10 cellular contexts compared by ENCODE assay signal in genomic region chr17:5077275-5077674, GRCh38. TPM values are rescaled to one million over a fixed set of nuclear protein-coding genes. Genes with fewer than 3 reads are reported as not detected.
DNase-seq lines count a peak whose midpoint lies in the region; ATAC-seq and TF ChIP-seq lines count a peak whose summit lies in the region.
"Not testable (repeated sequence)": the region's sequence is repeated elsewhere in the genome, so short reads cannot be mapped to it uniquely, and the experiment has no call there.
"Had no signal": no experiment of that assay in that cellular context is flagged by ENCODE, and none has a peak within 500 bp of the region (broad histone marks: within the 10 kb centered on the region; RNA-seq: fewer than 3 reads in every experiment).

No MANE protein-coding gene starts in this region.

- peak overlapping the region; percentile 73 for H3K4me3 Mint-ChIP-seq in activated CD8-positive, alpha-beta T cell treated with anti-CD3 and anti-CD28 coated beads for 36 hours

- not testable (repeated sequence) for H3K9ac ChIP-seq in BLaER1; adipocyte (ENCODE audit: low read length); mucosa of rectum (ENCODE audit: low read depth in 1 of 2, low read length in 2 of 2)

- peaks cover 14% of the 10 kb centered on the region for H3K36me3 Mint-ChIP-seq in activated CD8-positive, alpha-beta T cell treated with anti-CD3 and anti-CD28 coated beads for 36 hours (ENCODE audit: low read depth)

- intact Hi-C loops in activated CD8-positive, alpha-beta T cell treated with anti-CD3 and anti-CD28 coated beads for 36 hours (cut with micrococcal nuclease); esophagus squamous epithelium (cut with DNase I); tibial artery (cut with DNase I; ENCODE audit: low total_unique reads): not testable (repeated sequence)
- intact Hi-C loops in sigmoid colon (cut with DNase I) = loop anchor here (5.0 kb wide), 2 partner anchors 35 to 115 kb away; partner anchors contain the start of genes ZNF232 and ZNF594

- TF ChIP-seq CTCF in RWPE1 (conservative IDR thresholded peaks at IDR 0.05; ENCODE audit: low read depth); activated CD8-positive, alpha-beta T cell treated with anti-CD3 and anti-CD28 coated beads for 36 hours (IDR thresholded peaks at IDR 0.05); esophagus squamous epithelium (IDR thresholded peaks at IDR 0.05); sigmoid colon (IDR thresholded peaks at IDR 0.05); tibial artery (IDR thresholded peaks at IDR 0.05): not testable (repeated sequence)

- WGBS in esophagus squamous epithelium, 2 donors = 98% methylated on average over 17 to 21 of the region's 24 CpGs
- WGBS in sigmoid colon, 2 donors = 97 to 98% methylated on average over 24 of the region's 24 CpGs

- H3K4me1 Mint-ChIP-seq in activated CD8-positive, alpha-beta T cell treated with anti-CD3 and anti-CD28 coated beads for 36 hours (ENCODE audit: low read depth) = peaks cover 28% of the 10 kb centered on the region

- not testable (repeated sequence) for H3K27me3 Mint-ChIP-seq in activated CD8-positive, alpha-beta T cell treated with anti-CD3 and anti-CD28 coated beads for 36 hours

- TF ChIP-seq EP300 in sigmoid colon (IDR thresholded peaks at IDR 0.05) = not testable (repeated sequence)

- CTCF ChIA-PET in RWPE1 (lab: Yijun Ruan, JAX) = interaction anchor here (0.5 to 0.7 kb wide), 2 partner anchors 15 to 92 kb away, joined by 3 read pairs; no protein-coding TSS in a partner anchor
- CTCF ChIA-PET in activated CD8-positive, alpha-beta T cell treated with anti-CD3 and anti-CD28 coated beads for 36 hours (lab: Charles Lee) = interaction anchor here (1.4 to 1.5 kb wide), 2 partner anchors 15 to 46 kb away, joined by 4 to 5 read pairs; no protein-coding TSS in a partner anchor

- not testable (repeated sequence) for H3K27me3 ChIP-seq in BLaER1; adipocyte (replicated peaks; ENCODE audit: control insufficient read depth, insufficient read depth, low read length); esophagus squamous epithelium; mucosa of rectum (ENCODE audit: control insufficient read depth in 2 of 2, insufficient read depth in 2 of 2, low read length in 2 of 2); sigmoid colon; tibial artery

- H3K4me1 ChIP-seq in BLaER1 = peaks cover 24% of the 10 kb centered on the region
- H3K4me1 ChIP-seq in adipocyte (ENCODE audit: control insufficient read depth, insufficient read depth, low read length) = peaks cover 13% of the 10 kb centered on the region
- peaks cover 11 to 25% (median 13%) of the 10 kb centered on the region in 3 donors for H3K4me1 ChIP-seq in esophagus squamous epithelium
- peaks cover 8 to 12% of the 10 kb centered on the region in 2 donors for H3K4me1 ChIP-seq in mucosa of rectum (ENCODE audit: control insufficient read depth in 2 of 2, insufficient read depth in 2 of 2, low read length in 2 of 2)
- peaks cover 0 to 22% (median 14%) of the 10 kb centered on the region in 4 donors for H3K4me1 ChIP-seq in sigmoid colon
- H3K4me1 ChIP-seq in tibial artery = peaks cover 0 to 20% (median 11%) of the 10 kb centered on the region in 4 donors

- H3K36me3 ChIP-seq in BLaER1; adipocyte (ENCODE audit: control insufficient read depth, insufficient read depth, low read length, severe bottlenecking); mucosa of rectum (ENCODE audit: control insufficient read depth in 2 of 2, insufficient read depth in 2 of 2, low read length in 2 of 2); sigmoid colon; tibial artery: not testable (repeated sequence)
- H3K36me3 ChIP-seq in esophagus squamous epithelium = peaks cover 0 to 11% (median 0%) of the 10 kb centered on the region in 3 donors

- ATAC-seq in activated CD8-positive, alpha-beta T cell treated with anti-CD3 and anti-CD28 coated beads for 36 hours = not testable (repeated sequence)

- peak overlapping the region; percentile 73; the same call in 1 of the 2 replicates for H3K4me3 ChIP-seq in BLaER1
- H3K4me3 ChIP-seq in adipocyte (ENCODE audit: low read length) = peak overlapping the region; percentile 90
- H3K4me3 ChIP-seq in esophagus squamous epithelium = peak overlapping the region in 3 of 4 donors; percentile 74 to 89 (median 87)
- peak overlapping the region; percentile 91 to 97 for H3K4me3 ChIP-seq in mucosa of rectum (ENCODE audit: low read length in 2 of 2)
- H3K4me3 ChIP-seq in sigmoid colon = peak overlapping the region; percentile 72 to 92 (median 85)
- peak overlapping the region; percentile 76 to 90 for H3K4me3 ChIP-seq in tibial artery

- not testable (repeated sequence) for TF ChIP-seq POLR2A in esophagus squamous epithelium (IDR thresholded peaks at IDR 0.05); sigmoid colon (IDR thresholded peaks at IDR 0.05)

- H3K9me3 ChIP-seq in BLaER1 = peaks cover 16% of the 10 kb centered on the region
- not testable (repeated sequence) for H3K9me3 ChIP-seq in adipocyte (ENCODE audit: control insufficient read depth, low read length); esophagus squamous epithelium; mucosa of rectum (ENCODE audit: control insufficient read depth in 2 of 2, low read length in 2 of 2); sigmoid colon; tibial artery

- peak overlapping the region; percentile 85 for H3K27ac Mint-ChIP-seq in activated CD8-positive, alpha-beta T cell treated with anti-CD3 and anti-CD28 coated beads for 36 hours

- POLR2A ChIA-PET in RWPE1 (lab: Yijun Ruan, JAX; ENCODE audit: low non-redundant PET) = not testable (repeated sequence)
- POLR2A ChIA-PET in activated CD8-positive, alpha-beta T cell treated with anti-CD3 and anti-CD28 coated beads for 36 hours (lab: Charles Lee) = interaction anchor here (0.7 to 2.4 kb wide), 4 partner anchors 12 to 140 kb away, joined by 3 to 12 read pairs (median 3); no protein-coding TSS in a partner anchor

- H3K27ac ChIP-seq in BLaER1 = not testable (repeated sequence)
- peak overlapping the region; percentile 68; the same call in 1 of the 2 replicates for H3K27ac ChIP-seq in RWPE1
- H3K27ac ChIP-seq in esophagus squamous epithelium = peak overlapping the region; percentile 82 to 88 (median 85)
- H3K27ac ChIP-seq in mucosa of rectum (ENCODE audit: low read depth in 2 of 2, low read length in 2 of 2) = peak overlapping the region in 1 of 2 donors; percentile 90
- peak overlapping the region; percentile 80 to 86 (median 85) for H3K27ac ChIP-seq in sigmoid colon
- peak overlapping the region; percentile 77 to 88 for H3K27ac ChIP-seq in tibial artery

- not testable (repeated sequence) for H4K20me1 ChIP-seq in BLaER1

- not testable (repeated sequence) for H3K9me3 Mint-ChIP-seq in activated CD8-positive, alpha-beta T cell treated with anti-CD3 and anti-CD28 coated beads for 36 hours

- DNase-seq in RWPE1 (ENCODE audit: low spot score); activated CD8-positive, alpha-beta T cell treated with anti-CD3 and anti-CD28 coated beads for 36 hours; adipocyte (ENCODE audit: low read depth); esophagus squamous epithelium (lab: John Stamatoyannopoulos, UW); sigmoid colon; tibial artery: not testable (repeated sequence)

- H3K4me2 ChIP-seq in BLaER1 = peak overlapping the region; percentile 92

RNA-seq across cellular contexts. Expression of gene ZFP3, which starts 1.0 kb away (rescaled TPM):
- total RNA-seq in activated CD8-positive, alpha-beta T cell treated with anti-CD3 and anti-CD28 coated beads for 36 hours = 1 to 10 TPM; 1.5 to 1.9 TPM
- total RNA-seq in esophagus squamous epithelium (1 to 10 TPM; 1.4 to 6.1 (median 2.3) TPM), sigmoid colon (1 to 10 TPM; 4.3 to 6.1 (median 5.3) TPM)
- 1 to 10 TPM; 2.4 to 3.2 (median 2.8) TPM for polyA plus RNA-seq in sigmoid colon

RNA-seq across cellular contexts. Expression of gene ZNF232, which starts 34.4 kb away (rescaled TPM):
- 10 to 100 TPM; 16.5 to 19.3 TPM for total RNA-seq in activated CD8-positive, alpha-beta T cell treated with anti-CD3 and anti-CD28 coated beads for 36 hours
- total RNA-seq in esophagus squamous epithelium = 1 to 10 TPM; 4.5 to 7.8 (median 5.8) TPM
- 10 to 100 TPM in 3 of 4 donors, 1 to 10 TPM in 1; 5.7 to 15.3 (median 12.7) TPM for total RNA-seq in sigmoid colon
- polyA plus RNA-seq in sigmoid colon = 1 to 10 TPM; 4.8 to 8.7 (median 6.0) TPM

RNA-seq across cellular contexts. Expression of gene USP6, which starts 38.6 kb away (rescaled TPM):
- total RNA-seq in activated CD8-positive, alpha-beta T cell treated with anti-CD3 and anti-CD28 coated beads for 36 hours = under 1 TPM; 0.04 to 0.07 TPM
- under 1 TPM in 2 of 4 donors, not detected in 2; under 0.01 to 0.09 TPM for total RNA-seq in esophagus squamous epithelium
- total RNA-seq in sigmoid colon = 1 to 10 TPM in 1 of 4 donors, not detected in 3; 2.5 TPM
- under 1 TPM in 1 of 3 donors, not detected in 2; 0.06 TPM for polyA plus RNA-seq in sigmoid colon
- polyA plus RNA-seq: neural cell had no signal

RNA-seq across cellular contexts. Expression of gene SLC52A1, which starts 42.0 kb away (rescaled TPM):
- under 1 TPM; 0.13 to 0.14 TPM for total RNA-seq in activated CD8-positive, alpha-beta T cell treated with anti-CD3 and anti-CD28 coated beads for 36 hours
- total RNA-seq in esophagus squamous epithelium = 1 to 10 TPM in 2 of 4 donors, under 1 TPM in 2; 0.26 to 1.4 (median 1.1) TPM
- total RNA-seq in sigmoid colon = not detected
- polyA plus RNA-seq in sigmoid colon = under 1 TPM in 2 of 3 donors, not detected in 1; 0.23 to 0.74 TPM
- polyA plus RNA-seq: adipose tissue, neural cell had no signal
